1 cellular context compared by ENCODE assay signal in genomic region chr19:46818812-46819211, GRCh38.
TF ChIP-seq lines count a peak whose summit lies in the region.

No MANE protein-coding gene starts in this region.

TF ChIP-seq in SK-N-SH, 30 proteins besides CTCF, POLR2A, EP300 and RAD21 (continued from another document):
- TF ChIP-seq REST (IDR thresholded peaks at IDR 0.05; ENCODE audit: low read depth, low read length) (no peak), PBX3 (IDR thresholded peaks at IDR 0.05) (no peak)
TF ChIP-seq in SK-N-SH: peak in this region for 0.
